8 cellular contexts compared by ENCODE assay signal in the genomic region with DNA sequence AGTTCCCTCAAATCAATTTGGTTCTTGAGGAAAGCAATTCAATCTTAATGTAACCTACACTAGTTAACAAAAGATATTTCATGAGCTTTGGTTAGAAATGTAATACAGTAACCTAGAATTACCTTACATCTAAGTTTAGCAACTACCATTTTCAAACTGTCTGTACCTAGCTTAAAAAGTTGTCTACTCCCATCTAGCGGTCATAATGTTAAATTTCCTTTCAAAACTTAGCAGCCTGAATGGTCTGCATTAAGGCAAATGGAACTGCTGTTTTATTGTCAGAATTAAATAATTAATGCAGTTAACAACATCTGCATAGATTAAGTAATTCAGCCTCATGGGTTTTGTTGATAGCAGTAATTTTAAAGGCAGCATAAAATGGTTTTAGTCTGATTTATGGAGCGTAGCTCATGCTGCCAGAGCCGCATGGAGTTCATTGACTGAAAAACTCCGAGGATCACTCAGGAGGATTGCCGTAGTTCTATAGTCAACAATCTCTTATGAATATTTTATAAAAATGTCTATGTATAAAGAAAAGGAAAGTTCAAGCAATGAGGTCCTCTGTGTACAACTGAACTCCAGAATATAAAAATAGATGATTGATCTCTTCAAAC.
DNase-seq lines count a peak whose midpoint lies in the region; TF ChIP-seq lines count a peak whose summit lies in the region.

No MANE protein-coding gene starts in this region.

- H3K27me3 ChIP-seq in MG63, result no peaks in the 10 kb centered on the region

- H3K9me3 ChIP-seq in HEK293 (ENCODE audit: control insufficient read depth, insufficient read depth, low read depth, low read length) (no peaks in the 10 kb centered on the region), MG63 (no peaks in the 10 kb centered on the region)

- DNase-seq in MG63 (no peak), RKO (ENCODE audit: low spot score) (peak; percentile 83), fibroblast of gingiva (ENCODE audit: low read depth) (peak; percentile 8), putamen (ENCODE audit: low spot score) (peak; percentile 56)
- DNase-seq in stimulated activated CD4-positive, alpha-beta T cell treated with anti-CD3 and anti-CD28 coated beads, Interleukin-4, amount 100 ng/mL, for 24 hours, result no peak
- DNase-seq in activated CD4-positive, alpha-beta T cell treated with anti-CD3 and anti-CD28 coated beads, Interleukin-2, amount 50 U/mL, for 4 hours, result no peak

- no peaks in the 10 kb centered on the region for H3K36me3 ChIP-seq in HEK293 (ENCODE audit: control insufficient read depth in 2 of 2, insufficient read depth in 1 of 2, low read length in 2 of 2)
- no peaks in the 10 kb centered on the region for H3K36me3 ChIP-seq in MG63

- H3K4me3 ChIP-seq in GM12875 (ENCODE audit: low read depth, low read length), result no peak overlapping the region
- no peak overlapping the region for H3K4me3 ChIP-seq in HEK293 (ENCODE audit: low read depth, low read length)
- peak overlapping the region; percentile 28 for H3K4me3 ChIP-seq in MG63

- POLR2A ChIA-PET in HEK293 (lab: Yijun Ruan, JAX), result no interaction called here

- TF ChIP-seq CTCF in GM12875 (IDR thresholded peaks at IDR 0.05; ENCODE audit: borderline replicate concordance, insufficient read depth, low read depth, low read length), result peak; percentile 20; the same call in 1 of the 2 replicates
- 0 out of 2 replicates have a peak, but pooled peaks have one; percentile 20 for TF ChIP-seq CTCF in HEK293 (tag by site-specific recombination; IDR thresholded peaks at IDR 0.05)

- CTCF ChIA-PET in HEK293 (lab: Yijun Ruan, JAX), result interaction anchor here (0.5 to 2.9 kb wide), 18 partner anchors 10 to 1965 kb away, joined by 3 to 19 read pairs (median 4); no protein-coding TSS in a partner anchor

- H3K4me1 ChIP-seq in HEK293 (ENCODE audit: control insufficient read depth, insufficient read depth, low read length), result no peaks in the 10 kb centered on the region

- no peak overlapping the region for H3K27ac ChIP-seq in HEK293 (ENCODE audit: extremely low read depth, low read depth, low read length)

TF ChIP-seq in HEK293, 187 proteins besides CTCF, POLR2A, EP300 and RAD21:
- TF ChIP-seq ZNF600 (tag by site-specific recombination; IDR thresholded peaks at IDR 0.05) (no peak), ZNF510 (tag by site-specific recombination; IDR thresholded peaks at IDR 0.05; ENCODE audit: insufficient replicate concordance) (no peak), ZNF654 (tag by site-specific recombination; IDR thresholded peaks at IDR 0.05; ENCODE audit: low read depth) (peak; percentile 88), MYNN (tag by site-specific recombination; IDR thresholded peaks at IDR 0.05; ENCODE audit: borderline replicate concordance) (no peak), HOXA7 (CRISPR knock-in tag; IDR thresholded peaks at IDR 0.05; ENCODE audit: borderline replicate concordance) (no peak), ZNF114 (tag by site-specific recombination; IDR thresholded peaks at IDR 0.05) (no peak), ZNF660 (tag by site-specific recombination; IDR thresholded peaks at IDR 0.05) (0 out of 2 replicates have a peak, but pooled peaks have one; percentile 17)
TF ChIP-seq in HEK293: peak in this region for 2.

Comparison
In these comparisons a context has a peak if more than half of its experiments do, and no peak if none do; other contexts are left out.
1. DNase-seq: peak in RKO (single experiment), fibroblast of gingiva (single experiment) and putamen (single experiment); none in MG63 (single experiment), stimulated activated CD4-positive, alpha-beta T cell treated with anti-CD3 and anti-CD28 coated beads, Interleukin-4, amount 100 ng/mL, for 24 hours (single experiment) and activated CD4-positive, alpha-beta T cell treated with anti-CD3 and anti-CD28 coated beads, Interleukin-2, amount 50 U/mL, for 4 hours (0 of 2).